ENCODE assay signal across 13 cellular contexts in the genomic region with DNA sequence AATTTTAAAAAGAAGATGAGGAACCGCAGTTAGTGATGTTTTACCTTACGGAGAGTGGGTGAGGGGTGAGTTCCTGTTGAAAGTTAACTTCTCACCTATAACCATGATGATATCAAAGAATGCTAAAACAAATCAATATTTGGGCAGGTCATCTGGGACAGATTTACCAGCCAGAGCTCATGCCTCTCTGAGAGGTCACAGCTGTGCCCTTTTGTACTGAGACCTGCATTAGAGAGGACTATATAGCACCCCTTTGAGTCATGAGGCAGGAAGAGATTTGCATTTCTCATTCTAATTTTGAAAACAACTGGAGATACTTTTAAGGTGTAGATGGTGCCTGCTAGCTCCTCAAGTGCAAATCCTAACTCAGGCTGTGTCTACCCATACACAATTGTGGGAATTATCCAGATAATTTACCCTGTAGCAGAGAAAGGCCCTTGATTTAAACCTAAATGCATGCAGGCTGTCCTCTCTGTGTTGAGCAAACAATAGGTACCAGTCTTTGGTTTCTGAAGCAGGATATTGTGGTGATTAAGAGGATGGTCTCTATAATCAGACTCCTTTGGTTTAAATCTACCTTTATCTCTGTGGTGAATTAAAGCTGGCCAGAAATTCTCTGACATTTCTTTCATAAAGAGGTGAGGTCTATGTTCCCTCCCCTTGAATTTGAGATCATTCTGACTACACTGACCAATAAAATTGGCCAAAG. TPM values are rescaled to one million over a fixed set of nuclear protein-coding genes. Genes with fewer than 3 reads are reported as not detected.
A peak's percentile ranks its signal among the peaks of the same experiment; 100 is the strongest.
DNase-seq lines count a peak whose midpoint lies in the region; ATAC-seq, FAIRE-seq and TF ChIP-seq lines count a peak whose summit lies in the region.
"Had no signal": no experiment of that assay in that cellular context is flagged by ENCODE, and none has a peak within 500 bp of the region (broad histone marks: within the 10 kb centered on the region; RNA-seq: fewer than 3 reads in every experiment).

No MANE protein-coding gene starts in this region.

- H3K4me3 Mint-ChIP-seq in T-helper 2 cell treated with Interferon-gamma antibody and Interleukin-4, amounts not matched to agents 5 μg/mL and 100 μg/mL, for 36 hours: no peak overlapping the region
- H3K4me3 Mint-ChIP-seq: activated naive CD8-positive, alpha-beta T cell treated with anti-CD3 and anti-CD28 coated beads, Interleukin-2, amount 10 ng/mL, durations not matched to agents 7 days and 5 days had no signal

- no peaks in the 10 kb centered on the region for H3K9me3 Mint-ChIP-seq in T-helper 2 cell treated with Interferon-gamma antibody and Interleukin-4, amounts not matched to agents 5 μg/mL and 100 μg/mL, for 36 hours
- H3K9me3 Mint-ChIP-seq: activated naive CD8-positive, alpha-beta T cell treated with anti-CD3 and anti-CD28 coated beads, Interleukin-2, amount 10 ng/mL, durations not matched to agents 7 days and 5 days had no signal

- intact Hi-C loops in pancreas (cut with DNase I): no loop called here

- no peak for FAIRE-seq in pancreas (lab: Jason Lieb, UNC)

- peak overlapping the region; percentile 33 to 82 (median 56) for H3K27ac ChIP-seq in pancreas
- H3K27ac ChIP-seq: upper lobe of left lung, WERI-Rb-1 had no signal

- H3K36me3 Mint-ChIP-seq in T-helper 2 cell treated with Interferon-gamma antibody and Interleukin-4, amounts not matched to agents 5 μg/mL and 100 μg/mL, for 36 hours (ENCODE audit: low read depth): no peaks in the 10 kb centered on the region
- H3K36me3 Mint-ChIP-seq: activated naive CD8-positive, alpha-beta T cell treated with anti-CD3 and anti-CD28 coated beads, Interleukin-2, amount 10 ng/mL, durations not matched to agents 7 days and 5 days had no signal

- H3K27me3 Mint-ChIP-seq in T-helper 2 cell treated with Interferon-gamma antibody and Interleukin-4, amounts not matched to agents 5 μg/mL and 100 μg/mL, for 36 hours (ENCODE audit: low read depth): peaks cover 10% of the 10 kb centered on the region

- DNase-seq in GM19240 (ENCODE audit: insufficient read length, low spot score): peak; percentile 30
- DNase-seq in pancreas: peak in 3 of 6 donors; percentile 48 to 68 (median 61)
- DNase-seq in mesenteric fat pad (ENCODE audit: low spot score): no peak
- DNase-seq in NCI-H345 (lab: John Stamatoyannopoulos, UW): no peak
- DNase-seq in T-helper 2 cell treated with Interferon-gamma antibody and Interleukin-4, amounts not matched to agents 5 μg/mL and 100 μg/mL, for 36 hours (ENCODE audit: low spot score): no peak
- DNase-seq in NCI-H774 (lab: John Stamatoyannopoulos, UW): no peak
- DNase-seq: activated naive CD8-positive, alpha-beta T cell treated with anti-CD3 and anti-CD28 coated beads, Interleukin-2, amount 10 ng/mL, durations not matched to agents 7 days and 5 days; EL; stimulated activated CD4-positive, alpha-beta T cell treated with anti-CD3 and anti-CD28 coated beads, Interleukin-4, amount 100 ng/mL, for 4 hours; upper lobe of left lung; WERI-Rb-1 had no signal

- peaks cover 4% of the 10 kb centered on the region for H3K4me1 Mint-ChIP-seq in T-helper 2 cell treated with Interferon-gamma antibody and Interleukin-4, amounts not matched to agents 5 μg/mL and 100 μg/mL, for 36 hours (ENCODE audit: low read depth)

- TF ChIP-seq CTCF in pancreas (IDR thresholded peaks at IDR 0.05): no peak

- no peaks in the 10 kb centered on the region for H3K27me3 ChIP-seq in pancreas
- H3K27me3 ChIP-seq: upper lobe of left lung had no signal

- 20 to 44% methylated on average over 2 of the region's 2 CpGs for WGBS in pancreas, 2 donors

- H3K36me3 ChIP-seq in pancreas: no peaks in the 10 kb centered on the region
- H3K36me3 ChIP-seq: upper lobe of left lung, WERI-Rb-1 had no signal

- H3K4me1 ChIP-seq in pancreas: peaks cover 24 to 39% (median 33%) of the 10 kb centered on the region in 3 donors

- H3K4me3 ChIP-seq in pancreas: no peak overlapping the region
- H3K4me3 ChIP-seq: upper lobe of left lung had no signal

- H3K9me3 ChIP-seq in pancreas: no peaks in the 10 kb centered on the region
- H3K9me3 ChIP-seq: upper lobe of left lung had no signal

- H3K27ac Mint-ChIP-seq in T-helper 2 cell treated with Interferon-gamma antibody and Interleukin-4, amounts not matched to agents 5 μg/mL and 100 μg/mL, for 36 hours: no peak overlapping the region
- H3K27ac Mint-ChIP-seq: activated naive CD8-positive, alpha-beta T cell treated with anti-CD3 and anti-CD28 coated beads, Interleukin-2, amount 10 ng/mL, durations not matched to agents 7 days and 5 days had no signal

- peak; percentile 91 for ATAC-seq in HG02642 (IDR thresholded peaks at IDR 0.05; ENCODE audit: poor library complexity, unreplicated experiment)
- peak; percentile 97 for ATAC-seq in HG03575 (IDR thresholded peaks at IDR 0.05; ENCODE audit: extremely low read depth, insufficient number of reproducible peaks, low FRiP score, unreplicated experiment)
- ATAC-seq in pancreas: peak; percentile 73 to 90 (median 80)

RNA-seq across cellular contexts. Expression of a gene that starts 5.8 kb away (rescaled TPM):
- 10 to 100 TPM; 38.2 to 90.1 (median 45.8) TPM for total RNA-seq in pancreas
- 100 to 1,000 TPM in 1 of 2 donors, 10 to 100 TPM in 1; 18.9 to 411 TPM for polyA plus RNA-seq in pancreas
- 1.7 TPM for total RNA-seq in mesenteric fat pad
- total RNA-seq: activated naive CD8-positive, alpha-beta T cell treated with anti-CD3 and anti-CD28 coated beads, Interleukin-2, amount 10 ng/mL, durations not matched to agents 7 days and 5 days had no signal

Comparison
In these comparisons a context has a peak if more than half of its experiments do, and no peak if none do; other contexts are left out.
1. RNA of a gene that starts 5.8 kb away (total RNA-seq): 38.2 to 90.1 TPM in pancreas; 1.7 TPM in mesenteric fat pad (single experiment); every median in the first group is over 10 times any median in the second.
2. Peak in every context shown above with its lines, with median percentiles within 50 percentile points of each other: ATAC-seq.